Comparison of ENCODE assay signal across 20 cellular contexts in the genomic region with DNA sequence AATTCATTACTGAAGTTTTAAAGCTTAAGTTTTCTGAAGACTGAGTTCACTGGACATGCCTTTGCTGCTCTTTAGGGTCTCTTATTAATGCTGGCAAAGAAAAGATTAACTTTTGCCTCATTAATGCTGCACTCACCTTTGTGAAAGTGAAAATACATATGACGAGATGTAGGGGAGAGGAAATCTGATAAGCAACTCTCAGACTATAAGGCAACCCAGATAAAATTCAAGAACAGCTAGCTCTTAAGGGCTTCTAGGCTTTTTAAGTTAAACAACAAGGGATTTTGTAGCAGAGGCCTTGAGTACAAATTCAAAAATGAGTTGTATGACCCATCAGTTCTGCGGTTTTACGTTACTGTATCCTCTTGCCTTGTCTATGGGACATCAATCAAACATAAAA.
A peak's percentile ranks its signal among the peaks of the same experiment; 100 is the strongest.
DNase-seq lines count a peak whose midpoint lies in the region; ATAC-seq and TF ChIP-seq lines count a peak whose summit lies in the region.
"Had no signal": no experiment of that assay in that cellular context is flagged by ENCODE, and none has a peak within 500 bp of the region (broad histone marks: within the 10 kb centered on the region; RNA-seq: fewer than 3 reads in every experiment).

No MANE protein-coding gene starts in this region.

- peak overlapping the region; percentile 30 for H3K27ac Mint-ChIP-seq in activated naive CD4-positive, alpha-beta T cell treated with anti-CD3 and anti-CD28 coated beads, Interleukin-2, amount 50 U/mL, for 24 hours
- H3K27ac Mint-ChIP-seq in activated naive CD4-positive, alpha-beta T cell treated with anti-CD3 and anti-CD28 coated beads for 36 hours = no peak overlapping the region
- peak overlapping the region in 5 of 6 donors; percentile 9 to 64 (median 28) for H3K27ac Mint-ChIP-seq in immature natural killer cell
- H3K27ac Mint-ChIP-seq: memory B cell; stimulated activated memory B cell treated with anti-CD40 and anti-IgM and Interleukin-4, amounts not matched to agents 10 μg/mL and 1 μg/mL and 100 μg/mL, for 72 hours had no signal

- DNase-seq in activated naive CD4-positive, alpha-beta T cell treated with anti-CD3 and anti-CD28 coated beads for 36 hours = no peak
- DNase-seq in GM13976 (ENCODE audit: low spot score) = peak; percentile 21
- peak; percentile 14 for DNase-seq in OCI-M1 (lab: John Stamatoyannopoulos, UW)
- no peak for DNase-seq in immature natural killer cell
- DNase-seq in effector CD8-positive, alpha-beta T cell (lab: John Stamatoyannopoulos, UW) = no peak
- no peak for DNase-seq in tibial artery
- DNase-seq: activated CD4-positive, CD25-positive, alpha-beta regulatory T cell treated with anti-CD3 and anti-CD28 coated beads, Interleukin-2, amount 50 U/mL, for 72 hours; adrenal gland; cortex of kidney; GM23248; kidney glomerular epithelial cell; NCI-H1092; NCI-H2227 treated with DMSO at 0.1 percent for 48 hours had no signal

- peaks cover 15% of the 10 kb centered on the region for H3K36me3 Mint-ChIP-seq in activated naive CD4-positive, alpha-beta T cell treated with anti-CD3 and anti-CD28 coated beads, Interleukin-2, amount 50 U/mL, for 24 hours
- H3K36me3 Mint-ChIP-seq in activated naive CD4-positive, alpha-beta T cell treated with anti-CD3 and anti-CD28 coated beads for 36 hours (ENCODE audit: low read depth) = peaks cover 16% of the 10 kb centered on the region
- H3K36me3 Mint-ChIP-seq in immature natural killer cell = peaks cover 8 to 34% (median 9%) of the 10 kb centered on the region in 3 donors

- peaks cover 27 to 58% (median 49%) of the 10 kb centered on the region in 3 donors for H3K36me3 ChIP-seq in tibial artery

- H3K27me3 Mint-ChIP-seq in activated naive CD4-positive, alpha-beta T cell treated with anti-CD3 and anti-CD28 coated beads, Interleukin-2, amount 50 U/mL, for 24 hours = no peaks in the 10 kb centered on the region
- H3K27me3 Mint-ChIP-seq in activated naive CD4-positive, alpha-beta T cell treated with anti-CD3 and anti-CD28 coated beads for 36 hours (ENCODE audit: low read depth) = no peaks in the 10 kb centered on the region
- peaks cover 0 to 2% (median 0%) of the 10 kb centered on the region in 3 donors for H3K27me3 Mint-ChIP-seq in immature natural killer cell (ENCODE audit: low read depth in 3 of 3)
- H3K27me3 Mint-ChIP-seq: memory B cell; stimulated activated memory B cell treated with anti-CD40 and anti-IgM and Interleukin-4, amounts not matched to agents 10 μg/mL and 1 μg/mL and 100 μg/mL, for 72 hours had no signal

- no peaks in the 10 kb centered on the region for H3K27me3 ChIP-seq in tibial artery
- H3K27me3 ChIP-seq: adrenal gland had no signal

- H3K4me3 ChIP-seq in tibial artery = no peak overlapping the region
- H3K4me3 ChIP-seq: adrenal gland, GM23248, skin epidermis had no signal

- TF ChIP-seq CTCF in GM13976 (IDR thresholded peaks at IDR 0.05; ENCODE audit: borderline replicate concordance, control extremely low read depth, extremely low read depth, insufficient read depth, missing control alignments) (no peak), tibial artery (IDR thresholded peaks at IDR 0.05) (no peak)

- CTCF ChIA-PET in activated naive CD4-positive, alpha-beta T cell treated with anti-CD3 and anti-CD28 coated beads for 36 hours (lab: Charles Lee) = no interaction called here

- H3K4me1 ChIP-seq in tibial artery = no peaks in the 10 kb centered on the region
- H3K4me1 ChIP-seq: adrenal gland had no signal

- in situ Hi-C loops in GM13976 (cut with MboI; ENCODE audit: low sequenced_read_pairs, unreplicated experiment) = no loop called here

- ATAC-seq in GM21723 (IDR thresholded peaks at IDR 0.05; ENCODE audit: unreplicated experiment) = no peak
- ATAC-seq: Right ventricle myocardium inferior; stimulated activated memory B cell treated with anti-CD40 and anti-IgM and Interleukin-4, amounts not matched to agents 10 μg/mL and 1 μg/mL and 100 μg/mL, for 72 hours had no signal

- no peak overlapping the region for H3K27ac ChIP-seq in tibial artery
- H3K27ac ChIP-seq: adrenal gland, GM23248 had no signal

- no peak overlapping the region for H3K4me3 Mint-ChIP-seq in activated naive CD4-positive, alpha-beta T cell treated with anti-CD3 and anti-CD28 coated beads, Interleukin-2, amount 50 U/mL, for 24 hours
- H3K4me3 Mint-ChIP-seq in activated naive CD4-positive, alpha-beta T cell treated with anti-CD3 and anti-CD28 coated beads for 36 hours = no peak overlapping the region
- H3K4me3 Mint-ChIP-seq in immature natural killer cell = no peak overlapping the region
- H3K4me3 Mint-ChIP-seq: CD14-positive monocyte; memory B cell; stimulated activated memory B cell treated with anti-CD40 and anti-IgM and Interleukin-4, amounts not matched to agents 10 μg/mL and 1 μg/mL and 100 μg/mL, for 72 hours had no signal

- no peaks in the 10 kb centered on the region for H3K9me3 ChIP-seq in tibial artery
- H3K9me3 ChIP-seq: adrenal gland had no signal

- H3K9me3 Mint-ChIP-seq in activated naive CD4-positive, alpha-beta T cell treated with anti-CD3 and anti-CD28 coated beads, Interleukin-2, amount 50 U/mL, for 24 hours = no peaks in the 10 kb centered on the region
- no peaks in the 10 kb centered on the region for H3K9me3 Mint-ChIP-seq in activated naive CD4-positive, alpha-beta T cell treated with anti-CD3 and anti-CD28 coated beads for 36 hours
- H3K9me3 Mint-ChIP-seq in immature natural killer cell = no peaks in the 10 kb centered on the region
- H3K9me3 Mint-ChIP-seq: CD14-positive monocyte; memory B cell; stimulated activated memory B cell treated with anti-CD40 and anti-IgM and Interleukin-4, amounts not matched to agents 10 μg/mL and 1 μg/mL and 100 μg/mL, for 72 hours had no signal

- H3K4me1 Mint-ChIP-seq in activated naive CD4-positive, alpha-beta T cell treated with anti-CD3 and anti-CD28 coated beads, Interleukin-2, amount 50 U/mL, for 24 hours = peaks cover 21% of the 10 kb centered on the region
- H3K4me1 Mint-ChIP-seq in activated naive CD4-positive, alpha-beta T cell treated with anti-CD3 and anti-CD28 coated beads for 36 hours (ENCODE audit: low read depth) = peaks cover 17% of the 10 kb centered on the region
- peaks cover 8 to 24% of the 10 kb centered on the region in 2 donors for H3K4me1 Mint-ChIP-seq in immature natural killer cell
- H3K4me1 Mint-ChIP-seq: CD14-positive monocyte; memory B cell; stimulated activated memory B cell treated with anti-CD40 and anti-IgM and Interleukin-4, amounts not matched to agents 10 μg/mL and 1 μg/mL and 100 μg/mL, for 72 hours had no signal

- intact Hi-C loops in activated naive CD4-positive, alpha-beta T cell treated with anti-CD3 and anti-CD28 coated beads for 36 hours (cut with micrococcal nuclease) = no loop called here
- intact Hi-C loops in tibial artery (cut with DNase I; ENCODE audit: low total_unique reads) = no loop called here

Comparison
In these comparisons a context has a peak if more than half of its experiments do, and no peak if none do; other contexts are left out.
1. DNase-seq: peak in GM13976 (single experiment) and OCI-M1 (single experiment); none in activated naive CD4-positive, alpha-beta T cell treated with anti-CD3 and anti-CD28 coated beads for 36 hours (single experiment), immature natural killer cell (0 of 3), effector CD8-positive, alpha-beta T cell (single experiment) and tibial artery (0 of 2).